1 cellular context compared by ENCODE assay signal in the genomic region with DNA sequence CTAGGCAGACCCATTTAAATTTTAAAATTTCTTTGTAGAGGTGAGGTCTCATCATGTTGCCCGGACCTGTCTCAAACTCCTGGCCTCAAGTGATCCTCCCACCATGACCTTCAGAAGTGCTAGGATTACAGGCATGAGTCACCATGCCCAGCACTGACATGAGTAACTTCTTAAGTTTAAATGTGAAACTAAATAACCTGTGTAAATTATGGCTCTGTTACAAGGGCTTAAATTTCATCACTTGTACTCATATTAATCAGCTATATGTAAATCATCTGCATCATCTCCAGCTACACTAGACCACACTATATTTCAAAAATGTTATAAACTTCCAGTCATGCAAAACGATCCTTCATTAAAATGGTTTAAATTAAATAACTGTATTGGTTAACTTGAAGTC.
A peak's percentile ranks its signal among the peaks of the same experiment; 100 is the strongest.
TF ChIP-seq lines count a peak whose summit lies in the region.

No MANE protein-coding gene starts in this region.

TF ChIP-seq in HEK293, 187 proteins besides CTCF, POLR2A, EP300 and RAD21 (continued from another document and continues in another):
- TF ChIP-seq, protein P1, sequence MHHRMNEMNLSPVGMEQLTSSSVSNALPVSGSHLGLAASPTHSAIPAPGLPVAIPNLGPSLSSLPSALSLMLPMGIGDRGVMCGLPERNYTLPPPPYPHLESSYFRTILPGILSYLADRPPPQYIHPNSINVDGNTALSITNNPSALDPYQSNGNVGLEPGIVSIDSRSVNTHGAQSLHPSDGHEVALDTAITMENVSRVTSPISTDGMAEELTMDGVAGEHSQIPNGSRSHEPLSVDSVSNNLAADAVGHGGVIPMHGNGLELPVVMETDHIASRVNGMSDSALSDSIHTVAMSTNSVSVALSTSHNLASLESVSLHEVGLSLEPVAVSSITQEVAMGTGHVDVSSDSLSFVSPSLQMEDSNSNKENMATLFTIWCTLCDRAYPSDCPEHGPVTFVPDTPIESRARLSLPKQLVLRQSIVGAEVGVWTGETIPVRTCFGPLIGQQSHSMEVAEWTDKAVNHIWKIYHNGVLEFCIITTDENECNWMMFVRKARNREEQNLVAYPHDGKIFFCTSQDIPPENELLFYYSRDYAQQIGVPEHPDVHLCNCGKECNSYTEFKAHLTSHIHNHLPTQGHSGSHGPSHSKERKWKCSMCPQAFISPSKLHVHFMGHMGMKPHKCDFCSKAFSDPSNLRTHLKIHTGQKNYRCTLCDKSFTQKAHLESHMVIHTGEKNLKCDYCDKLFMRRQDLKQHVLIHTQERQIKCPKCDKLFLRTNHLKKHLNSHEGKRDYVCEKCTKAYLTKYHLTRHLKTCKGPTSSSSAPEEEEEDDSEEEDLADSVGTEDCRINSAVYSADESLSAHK (tag by site-specific recombination; IDR thresholded peaks at IDR 0.05) = 0 out of 2 replicates have a peak, but pooled peaks have one; percentile 27
- TF ChIP-seq ZNF354C (tag by site-specific recombination; IDR thresholded peaks at IDR 0.05; ENCODE audit: borderline replicate concordance, low read depth) (no peak), ZFP37 (tag by site-specific recombination; IDR thresholded peaks at IDR 0.05) (no peak), MYNN (tag by site-specific recombination; IDR thresholded peaks at IDR 0.05; ENCODE audit: borderline replicate concordance) (no peak), ZNF664 (tag by site-specific recombination; IDR thresholded peaks at IDR 0.05) (peak; percentile 82), ZNF223 (tag by site-specific recombination; IDR thresholded peaks at IDR 0.05) (no peak), ZNF10 (tag by site-specific recombination; IDR thresholded peaks at IDR 0.05) (peak; percentile 69; the same call in 1 of the 2 replicates), ZNF391 (tag by site-specific recombination; IDR thresholded peaks at IDR 0.05; ENCODE audit: borderline replicate concordance, low read depth) (peak; percentile 62; the same call in 1 of the 2 replicates), ZNF701 (tag by site-specific recombination; IDR thresholded peaks at IDR 0.05) (no peak), TCF7L2 (IDR thresholded peaks at IDR 0.05; ENCODE audit: borderline replicate concordance, low read depth, low read length) (no peak), ZBTB7A (tag by site-specific recombination; IDR thresholded peaks at IDR 0.05; ENCODE audit: low read depth) (no peak), ZNF132 (tag by site-specific recombination; IDR thresholded peaks at IDR 0.05; ENCODE audit: borderline replicate concordance) (no peak), SP3 (tag by site-specific recombination; IDR thresholded peaks at IDR 0.05) (peak; percentile 54; the same call in 1 of the 2 replicates), ZNF530 (tag by site-specific recombination; IDR thresholded peaks at IDR 0.05; ENCODE audit: low read depth) (no peak), ZNF658 (tag by site-specific recombination; IDR thresholded peaks at IDR 0.05) (no peak), ZNF510 (tag by site-specific recombination; IDR thresholded peaks at IDR 0.05; ENCODE audit: insufficient replicate concordance) (no peak), ZNF548 (tag by site-specific recombination; IDR thresholded peaks at IDR 0.05) (no peak), ZEB2 (tag by site-specific recombination; IDR thresholded peaks at IDR 0.05) (peak; percentile 90), ZBTB17 (tag by site-specific recombination; IDR thresholded peaks at IDR 0.05) (peak; percentile 70), ZNF610 (tag by site-specific recombination; IDR thresholded peaks at IDR 0.05; ENCODE audit: borderline replicate concordance) (no peak), ZNF157 (tag by site-specific recombination; IDR thresholded peaks at IDR 0.05) (no peak), ZNF670 (tag by site-specific recombination; IDR thresholded peaks at IDR 0.05; ENCODE audit: low read depth) (no peak), ZFP3 (tag by site-specific recombination; IDR thresholded peaks at IDR 0.05; ENCODE audit: low read depth) (no peak), IKZF3 (tag by site-specific recombination; IDR thresholded peaks at IDR 0.05) (peak; percentile 53; the same call in 1 of the 2 replicates), HOXC10 (CRISPR knock-in tag; IDR thresholded peaks at IDR 0.05) (no peak), SP7 (tag by site-specific recombination; IDR thresholded peaks at IDR 0.05) (peak; percentile 97), ZBTB48 (tag by site-specific recombination; IDR thresholded peaks at IDR 0.05) (no peak), ZNF629 (tag by site-specific recombination; IDR thresholded peaks at IDR 0.05) (peak; percentile 94), ZNF311 (tag by site-specific recombination; IDR thresholded peaks at IDR 0.05; ENCODE audit: borderline replicate concordance) (no peak), ZNF324 (tag by site-specific recombination; IDR thresholded peaks at IDR 0.05) (peak; percentile 65), ZSCAN16 (tag by site-specific recombination; IDR thresholded peaks at IDR 0.05) (no peak), KLF9 (tag by site-specific recombination; IDR thresholded peaks at IDR 0.05; ENCODE audit: low read depth) (no peak), EGR2 (tag by site-specific recombination; IDR thresholded peaks at IDR 0.05; ENCODE audit: low read depth) (no peak), ZNF600 (tag by site-specific recombination; IDR thresholded peaks at IDR 0.05) (peak; percentile 82), OVOL3 (tag by site-specific recombination; IDR thresholded peaks at IDR 0.05) (peak; percentile 86; the same call in 1 of the 2 replicates), ZNF514 (tag by site-specific recombination; IDR thresholded peaks at IDR 0.05) (no peak), ZNF350 (tag by site-specific recombination; IDR thresholded peaks at IDR 0.05) (no peak), ZNF843 (tag by site-specific recombination; IDR thresholded peaks at IDR 0.05) (peak; percentile 95), SETDB1 (IDR thresholded peaks at IDR 0.05; ENCODE audit: insufficient read length, low read length) (no peak), MZF1 (tag by site-specific recombination; IDR thresholded peaks at IDR 0.05; ENCODE audit: borderline replicate concordance) (no peak)
- TF ChIP-seq, protein P2, sequence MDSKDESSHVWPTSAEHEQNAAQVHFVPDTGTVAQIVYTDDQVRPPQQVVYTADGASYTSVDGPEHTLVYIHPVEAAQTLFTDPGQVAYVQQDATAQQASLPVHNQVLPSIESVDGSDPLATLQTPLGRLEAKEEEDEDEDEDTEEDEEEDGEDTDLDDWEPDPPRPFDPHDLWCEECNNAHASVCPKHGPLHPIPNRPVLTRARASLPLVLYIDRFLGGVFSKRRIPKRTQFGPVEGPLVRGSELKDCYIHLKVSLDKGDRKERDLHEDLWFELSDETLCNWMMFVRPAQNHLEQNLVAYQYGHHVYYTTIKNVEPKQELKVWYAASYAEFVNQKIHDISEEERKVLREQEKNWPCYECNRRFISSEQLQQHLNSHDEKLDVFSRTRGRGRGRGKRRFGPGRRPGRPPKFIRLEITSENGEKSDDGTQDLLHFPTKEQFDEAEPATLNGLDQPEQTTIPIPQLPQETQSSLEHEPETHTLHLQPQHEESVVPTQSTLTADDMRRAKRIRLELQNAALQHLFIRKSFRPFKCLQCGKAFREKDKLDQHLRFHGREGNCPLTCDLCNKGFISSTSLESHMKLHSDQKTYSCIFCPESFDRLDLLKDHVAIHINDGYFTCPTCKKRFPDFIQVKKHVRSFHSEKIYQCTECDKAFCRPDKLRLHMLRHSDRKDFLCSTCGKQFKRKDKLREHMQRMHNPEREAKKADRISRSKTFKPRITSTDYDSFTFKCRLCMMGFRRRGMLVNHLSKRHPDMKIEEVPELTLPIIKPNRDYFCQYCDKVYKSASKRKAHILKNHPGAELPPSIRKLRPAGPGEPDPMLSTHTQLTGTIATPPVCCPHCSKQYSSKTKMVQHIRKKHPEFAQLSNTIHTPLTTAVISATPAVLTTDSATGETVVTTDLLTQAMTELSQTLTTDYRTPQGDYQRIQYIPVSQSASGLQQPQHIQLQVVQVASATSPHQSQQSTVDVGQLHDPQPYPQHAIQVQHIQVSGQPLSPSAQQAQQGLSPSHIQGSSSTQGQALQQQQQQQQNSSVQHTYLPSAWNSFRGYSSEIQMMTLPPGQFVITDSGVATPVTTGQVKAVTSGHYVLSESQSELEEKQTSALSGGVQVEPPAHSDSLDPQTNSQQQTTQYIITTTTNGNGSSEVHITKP (tag by site-specific recombination; IDR thresholded peaks at IDR 0.05) = no peak
- TF ChIP-seq, protein P3, sequence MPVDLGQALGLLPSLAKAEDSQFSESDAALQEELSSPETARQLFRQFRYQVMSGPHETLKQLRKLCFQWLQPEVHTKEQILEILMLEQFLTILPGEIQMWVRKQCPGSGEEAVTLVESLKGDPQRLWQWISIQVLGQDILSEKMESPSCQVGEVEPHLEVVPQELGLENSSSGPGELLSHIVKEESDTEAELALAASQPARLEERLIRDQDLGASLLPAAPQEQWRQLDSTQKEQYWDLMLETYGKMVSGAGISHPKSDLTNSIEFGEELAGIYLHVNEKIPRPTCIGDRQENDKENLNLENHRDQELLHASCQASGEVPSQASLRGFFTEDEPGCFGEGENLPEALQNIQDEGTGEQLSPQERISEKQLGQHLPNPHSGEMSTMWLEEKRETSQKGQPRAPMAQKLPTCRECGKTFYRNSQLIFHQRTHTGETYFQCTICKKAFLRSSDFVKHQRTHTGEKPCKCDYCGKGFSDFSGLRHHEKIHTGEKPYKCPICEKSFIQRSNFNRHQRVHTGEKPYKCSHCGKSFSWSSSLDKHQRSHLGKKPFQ (tag by site-specific recombination; IDR thresholded peaks at IDR 0.05) = no peak
- TF ChIP-seq, protein P4, sequence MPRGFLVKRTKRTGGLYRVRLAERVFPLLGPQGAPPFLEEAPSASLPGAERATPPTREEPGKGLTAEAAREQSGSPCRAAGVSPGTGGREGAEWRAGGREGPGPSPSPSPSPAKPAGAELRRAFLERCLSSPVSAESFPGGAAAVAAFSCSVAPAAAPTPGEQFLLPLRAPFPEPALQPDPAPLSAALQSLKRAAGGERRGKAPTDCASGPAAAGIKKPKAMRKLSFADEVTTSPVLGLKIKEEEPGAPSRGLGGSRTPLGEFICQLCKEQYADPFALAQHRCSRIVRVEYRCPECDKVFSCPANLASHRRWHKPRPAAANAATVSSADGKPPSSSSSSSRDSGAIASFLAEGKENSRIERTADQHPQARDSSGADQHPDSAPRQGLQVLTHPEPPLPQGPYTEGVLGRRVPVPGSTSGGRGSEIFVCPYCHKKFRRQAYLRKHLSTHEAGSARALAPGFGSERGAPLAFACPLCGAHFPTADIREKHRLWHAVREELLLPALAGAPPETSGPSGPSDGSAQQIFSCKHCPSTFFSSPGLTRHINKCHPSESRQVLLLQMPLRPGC (tag by site-specific recombination; IDR thresholded peaks at IDR 0.05) = peak; percentile 92; the same call in 1 of the 2 replicates
- TF ChIP-seq, protein P5, sequence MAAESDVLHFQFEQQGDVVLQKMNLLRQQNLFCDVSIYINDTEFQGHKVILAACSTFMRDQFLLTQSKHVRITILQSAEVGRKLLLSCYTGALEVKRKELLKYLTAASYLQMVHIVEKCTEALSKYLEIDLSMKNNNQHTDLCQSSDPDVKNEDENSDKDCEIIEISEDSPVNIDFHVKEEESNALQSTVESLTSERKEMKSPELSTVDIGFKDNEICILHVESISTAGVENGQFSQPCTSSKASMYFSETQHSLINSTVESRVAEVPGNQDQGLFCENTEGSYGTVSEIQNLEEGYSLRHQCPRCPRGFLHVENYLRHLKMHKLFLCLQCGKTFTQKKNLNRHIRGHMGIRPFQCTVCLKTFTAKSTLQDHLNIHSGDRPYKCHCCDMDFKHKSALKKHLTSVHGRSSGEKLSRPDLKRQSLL (tag by site-specific recombination; IDR thresholded peaks at IDR 0.05) = no peak
- TF ChIP-seq, protein P6, sequence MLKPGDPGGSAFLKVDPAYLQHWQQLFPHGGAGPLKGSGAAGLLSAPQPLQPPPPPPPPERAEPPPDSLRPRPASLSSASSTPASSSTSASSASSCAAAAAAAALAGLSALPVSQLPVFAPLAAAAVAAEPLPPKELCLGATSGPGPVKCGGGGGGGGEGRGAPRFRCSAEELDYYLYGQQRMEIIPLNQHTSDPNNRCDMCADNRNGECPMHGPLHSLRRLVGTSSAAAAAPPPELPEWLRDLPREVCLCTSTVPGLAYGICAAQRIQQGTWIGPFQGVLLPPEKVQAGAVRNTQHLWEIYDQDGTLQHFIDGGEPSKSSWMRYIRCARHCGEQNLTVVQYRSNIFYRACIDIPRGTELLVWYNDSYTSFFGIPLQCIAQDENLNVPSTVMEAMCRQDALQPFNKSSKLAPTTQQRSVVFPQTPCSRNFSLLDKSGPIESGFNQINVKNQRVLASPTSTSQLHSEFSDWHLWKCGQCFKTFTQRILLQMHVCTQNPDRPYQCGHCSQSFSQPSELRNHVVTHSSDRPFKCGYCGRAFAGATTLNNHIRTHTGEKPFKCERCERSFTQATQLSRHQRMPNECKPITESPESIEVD (tag by site-specific recombination; IDR thresholded peaks at IDR 0.05) = peak; percentile 91
- TF ChIP-seq, protein P7, sequence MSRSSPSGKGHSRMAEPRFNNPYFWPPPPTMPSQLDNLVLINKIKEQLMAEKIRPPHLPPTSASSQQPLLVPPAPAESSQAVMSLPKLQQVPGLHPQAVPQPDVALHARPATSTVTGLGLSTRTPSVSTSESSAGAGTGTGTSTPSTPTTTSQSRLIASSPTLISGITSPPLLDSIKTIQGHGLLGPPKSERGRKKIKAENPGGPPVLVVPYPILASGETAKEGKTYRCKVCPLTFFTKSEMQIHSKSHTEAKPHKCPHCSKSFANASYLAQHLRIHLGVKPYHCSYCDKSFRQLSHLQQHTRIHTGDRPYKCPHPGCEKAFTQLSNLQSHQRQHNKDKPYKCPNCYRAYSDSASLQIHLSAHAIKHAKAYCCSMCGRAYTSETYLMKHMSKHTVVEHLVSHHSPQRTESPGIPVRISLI (tag by site-specific recombination; IDR thresholded peaks at IDR 0.05) = no peak
- TF ChIP-seq, protein P8, sequence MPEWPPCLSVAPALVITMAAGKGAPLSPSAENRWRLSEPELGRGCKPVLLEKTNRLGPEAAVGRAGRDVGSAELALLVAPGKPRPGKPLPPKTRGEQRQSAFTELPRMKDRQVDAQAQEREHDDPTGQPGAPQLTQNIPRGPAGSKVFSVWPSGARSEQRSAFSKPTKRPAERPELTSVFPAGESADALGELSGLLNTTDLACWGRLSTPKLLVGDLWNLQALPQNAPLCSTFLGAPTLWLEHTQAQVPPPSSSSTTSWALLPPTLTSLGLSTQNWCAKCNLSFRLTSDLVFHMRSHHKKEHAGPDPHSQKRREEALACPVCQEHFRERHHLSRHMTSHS (tag by site-specific recombination; IDR thresholded peaks at IDR 0.05) = no peak
- TF ChIP-seq, protein P9, sequence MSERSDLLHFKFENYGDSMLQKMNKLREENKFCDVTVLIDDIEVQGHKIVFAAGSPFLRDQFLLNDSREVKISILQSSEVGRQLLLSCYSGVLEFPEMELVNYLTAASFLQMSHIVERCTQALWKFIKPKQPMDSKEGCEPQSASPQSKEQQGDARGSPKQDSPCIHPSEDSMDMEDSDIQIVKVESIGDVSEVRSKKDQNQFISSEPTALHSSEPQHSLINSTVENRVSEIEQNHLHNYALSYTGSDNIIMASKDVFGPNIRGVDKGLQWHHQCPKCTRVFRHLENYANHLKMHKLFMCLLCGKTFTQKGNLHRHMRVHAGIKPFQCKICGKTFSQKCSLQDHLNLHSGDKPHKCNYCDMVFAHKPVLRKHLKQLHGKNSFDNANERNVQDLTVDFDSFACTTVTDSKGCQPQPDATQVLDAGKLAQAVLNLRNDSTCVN (tag by site-specific recombination; optimal IDR thresholded peaks at IDR 0.05) = no peak
